1 cellular context compared by ENCODE assay signal in genomic region chr1:169860187-169860586, GRCh38.
TF ChIP-seq lines count a peak whose summit lies in the region.

No MANE protein-coding gene starts in this region.

TF ChIP-seq in WTC11, 78 proteins besides CTCF, POLR2A, EP300 and RAD21 (continued from another document):
- no peak for TF ChIP-seq PRDM15 (CRISPR knock-in tag; IDR thresholded peaks at IDR 0.05)
- TF ChIP-seq ZNF317 (CRISPR knock-in tag; IDR thresholded peaks at IDR 0.05; ENCODE audit: borderline replicate concordance, low read depth): no peak
- no peak for TF ChIP-seq RORB (CRISPR knock-in tag; IDR thresholded peaks at IDR 0.05)
- TF ChIP-seq, protein P1, sequence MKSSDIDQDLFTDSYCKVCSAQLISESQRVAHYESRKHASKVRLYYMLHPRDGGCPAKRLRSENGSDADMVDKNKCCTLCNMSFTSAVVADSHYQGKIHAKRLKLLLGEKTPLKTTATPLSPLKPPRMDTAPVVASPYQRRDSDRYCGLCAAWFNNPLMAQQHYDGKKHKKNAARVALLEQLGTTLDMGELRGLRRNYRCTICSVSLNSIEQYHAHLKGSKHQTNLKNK (CRISPR knock-in tag; IDR thresholded peaks at IDR 0.05): no peak
- TF ChIP-seq JAZF1 (CRISPR knock-in tag; IDR thresholded peaks at IDR 0.05): no peak
- TF ChIP-seq, protein P2, sequence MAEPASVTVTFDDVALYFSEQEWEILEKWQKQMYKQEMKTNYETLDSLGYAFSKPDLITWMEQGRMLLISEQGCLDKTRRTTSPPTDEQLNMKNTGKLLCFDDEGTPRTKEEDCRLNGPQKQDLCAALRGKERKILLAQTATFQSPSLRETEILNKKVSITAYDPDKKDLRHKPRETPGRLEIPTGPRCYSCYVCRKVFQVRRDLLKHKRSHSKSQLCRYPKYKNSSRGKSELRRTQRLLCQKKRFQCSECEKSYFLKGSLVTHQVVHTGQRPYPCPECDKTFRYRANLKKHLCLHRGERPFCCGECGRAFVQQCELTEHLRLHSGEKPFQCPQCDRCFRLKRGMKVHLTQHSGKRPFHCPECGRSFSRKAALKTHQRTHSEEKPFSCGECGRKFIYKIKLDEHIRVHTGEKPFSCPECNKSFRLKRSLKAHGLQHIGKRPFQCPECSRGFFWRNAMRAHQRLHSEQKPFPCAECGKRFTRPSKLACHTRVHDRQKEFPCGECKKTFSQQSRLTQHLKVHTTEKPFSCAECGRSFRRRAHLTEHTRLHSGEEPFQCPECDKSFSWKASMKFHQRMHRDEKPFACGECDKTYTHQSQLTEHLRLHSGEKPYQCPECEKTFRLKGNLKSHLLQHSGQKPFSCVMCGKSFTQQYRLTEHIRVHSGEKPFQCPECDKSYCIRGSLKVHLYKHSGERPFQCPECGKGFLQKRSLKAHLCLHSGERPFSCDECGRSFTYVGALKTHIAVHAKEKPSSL (CRISPR knock-in tag; conservative IDR thresholded peaks at IDR 0.05): no peak
- TF ChIP-seq, protein P3, sequence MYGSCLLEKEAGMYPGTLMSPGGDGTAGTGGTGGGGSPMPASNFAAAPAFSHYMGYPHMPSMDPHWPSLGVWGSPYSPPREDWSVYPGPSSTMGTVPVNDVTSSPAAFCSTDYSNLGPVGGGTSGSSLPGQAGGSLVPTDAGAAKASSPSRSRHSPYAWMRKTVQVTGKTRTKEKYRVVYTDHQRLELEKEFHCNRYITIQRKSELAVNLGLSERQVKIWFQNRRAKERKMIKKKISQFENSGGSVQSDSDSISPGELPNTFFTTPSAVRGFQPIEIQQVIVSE (CRISPR knock-in tag; IDR thresholded peaks at IDR 0.05; ENCODE audit: borderline replicate concordance): no peak
- TF ChIP-seq PRRX2 (CRISPR knock-in tag; IDR thresholded peaks at IDR 0.05): no peak
- TF ChIP-seq, protein P4, sequence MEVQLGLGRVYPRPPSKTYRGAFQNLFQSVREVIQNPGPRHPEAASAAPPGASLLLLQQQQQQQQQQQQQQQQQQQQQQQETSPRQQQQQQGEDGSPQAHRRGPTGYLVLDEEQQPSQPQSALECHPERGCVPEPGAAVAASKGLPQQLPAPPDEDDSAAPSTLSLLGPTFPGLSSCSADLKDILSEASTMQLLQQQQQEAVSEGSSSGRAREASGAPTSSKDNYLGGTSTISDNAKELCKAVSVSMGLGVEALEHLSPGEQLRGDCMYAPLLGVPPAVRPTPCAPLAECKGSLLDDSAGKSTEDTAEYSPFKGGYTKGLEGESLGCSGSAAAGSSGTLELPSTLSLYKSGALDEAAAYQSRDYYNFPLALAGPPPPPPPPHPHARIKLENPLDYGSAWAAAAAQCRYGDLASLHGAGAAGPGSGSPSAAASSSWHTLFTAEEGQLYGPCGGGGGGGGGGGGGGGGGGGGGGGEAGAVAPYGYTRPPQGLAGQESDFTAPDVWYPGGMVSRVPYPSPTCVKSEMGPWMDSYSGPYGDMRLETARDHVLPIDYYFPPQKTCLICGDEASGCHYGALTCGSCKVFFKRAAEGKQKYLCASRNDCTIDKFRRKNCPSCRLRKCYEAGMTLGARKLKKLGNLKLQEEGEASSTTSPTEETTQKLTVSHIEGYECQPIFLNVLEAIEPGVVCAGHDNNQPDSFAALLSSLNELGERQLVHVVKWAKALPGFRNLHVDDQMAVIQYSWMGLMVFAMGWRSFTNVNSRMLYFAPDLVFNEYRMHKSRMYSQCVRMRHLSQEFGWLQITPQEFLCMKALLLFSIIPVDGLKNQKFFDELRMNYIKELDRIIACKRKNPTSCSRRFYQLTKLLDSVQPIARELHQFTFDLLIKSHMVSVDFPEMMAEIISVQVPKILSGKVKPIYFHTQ (CRISPR knock-in tag; IDR thresholded peaks at IDR 0.05): no peak
- TF ChIP-seq ZSCAN18 (CRISPR knock-in tag; IDR thresholded peaks at IDR 0.05): no peak
- TF ChIP-seq RELA (CRISPR knock-in tag; IDR thresholded peaks at IDR 0.05; ENCODE audit: borderline replicate concordance): no peak
